ENCODE assay signal across 34 cellular contexts in the genomic region with DNA sequence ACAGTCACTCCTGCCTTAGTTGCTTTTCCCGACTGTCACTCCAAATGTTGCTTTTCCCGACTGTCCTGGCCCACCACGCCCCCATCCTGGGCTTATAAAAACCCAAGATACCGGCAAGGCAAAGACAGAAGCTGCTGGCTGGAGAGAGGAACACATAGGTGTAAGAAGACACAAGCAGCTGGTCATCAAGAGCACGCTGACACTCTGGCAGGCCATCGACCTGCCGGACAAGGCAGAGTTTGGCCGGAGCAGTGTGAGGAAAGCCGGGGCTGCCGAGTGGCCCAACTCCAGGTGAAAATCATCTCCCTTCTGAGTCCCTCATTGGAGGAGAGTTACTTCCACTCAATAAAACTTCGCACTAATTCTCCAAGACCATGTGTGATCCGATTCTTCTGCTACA.
"Had no signal": no experiment of that assay in that cellular context is flagged by ENCODE, and none has a peak within 500 bp of the region (broad histone marks: within the 10 kb centered on the region; RNA-seq: fewer than 3 reads in every experiment).

No MANE protein-coding gene starts in this region.

- H3K27ac ChIP-seq: adrenal gland, body of pancreas, brain microvascular endothelial cell, breast epithelium, VCaP had no signal

- DNase-seq: activated B cell treated with CpG ODN at 0.5 μM for 24 hours; activated CD4-positive, alpha-beta memory T cell treated with anti-CD3 and anti-CD28 coated beads for 36 hours; activated CD4-positive, alpha-beta T cell treated with anti-CD3 and anti-CD28 coated beads for 4 hours; activated CD4-positive, alpha-beta T cell treated with anti-CD3 and anti-CD28 coated beads, Interleukin-2, amount 10 ng/mL, durations not matched to agents 24 days and 14 days; activated CD4-positive, alpha-beta T cell treated with anti-CD3 and anti-CD28 coated beads, Interleukin-2, amount 50 U/mL, for 1 hour; activated CD4-positive, alpha-beta T cell treated with anti-CD3 and anti-CD28 coated beads, Interleukin-2, amount 50 U/mL, for 4 hours; activated CD4-positive, CD25-positive, alpha-beta regulatory T cell treated with anti-CD3 and anti-CD28 coated beads, Interleukin-2, amount 50 U/mL, for 72 hours; activated CD8-positive, alpha-beta memory T cell treated with anti-CD3 and anti-CD28 coated beads, Interleukin-2, amount 50 U/mL, for 4 hours; activated CD8-positive, alpha-beta T cell treated with anti-CD3 and anti-CD28 coated beads for 36 hours; activated effector memory CD4-positive, alpha-beta T cell treated with anti-CD3 and anti-CD28 coated beads, Interleukin-2, amount 50 U/mL, for 16 hours; activated gamma-delta T cell treated with Interleukin-2 at 50 U/mL for 16 hours; activated naive CD4-positive, alpha-beta T cell; activated naive CD4-positive, alpha-beta T cell treated with anti-CD3 and anti-CD28 coated beads for 36 hours; activated naive CD4-positive, alpha-beta T cell treated with anti-CD3 and anti-CD28 coated beads, Interleukin-2, amount 50 U/mL, for 16 hours; activated naive CD8-positive, alpha-beta T cell treated with anti-CD3 and anti-CD28 coated beads for 36 hours; activated T-cell treated with anti-CD3 and anti-CD28 coated beads for 4 hours; activated T-cell treated with anti-CD3 and anti-CD28 coated beads, Interleukin-2, amount 50 U/mL, for 1 hour; activated T-cell treated with anti-CD3 and anti-CD28 coated beads, Interleukin-2, amount 50 U/mL, for 4 hours; activated T-cell treated with anti-CD3 and anti-CD28 coated beads, Interleukin-2, amount 50 U/mL, for 72 hours; adrenal gland; amniotic stem cell; aorta; body of pancreas; brain microvascular endothelial cell; central memory CD4-positive, alpha-beta T cell; T-helper 2 cell; T-helper 9 cell had no signal

- H3K27me3 ChIP-seq: adrenal gland, body of pancreas, brain microvascular endothelial cell, breast epithelium had no signal

- H3K4me1 ChIP-seq: adrenal gland, body of pancreas, breast epithelium had no signal

- H3K27me3 Mint-ChIP-seq: activated B cell treated with CpG ODN at 0.5 μM for 24 hours; activated CD4-positive, alpha-beta memory T cell treated with anti-CD3 and anti-CD28 coated beads for 36 hours; activated CD4-positive, alpha-beta T cell treated with anti-CD3 and anti-CD28 coated beads, Interleukin-2, amount 10 ng/mL, durations not matched to agents 24 days and 14 days; activated CD8-positive, alpha-beta T cell treated with anti-CD3 and anti-CD28 coated beads for 36 hours; activated naive CD8-positive, alpha-beta T cell treated with anti-CD3 and anti-CD28 coated beads for 36 hours; activated T-helper 17 cell treated with anti-CD3 and anti-CD28 coated beads, Interleukin-2, amount 50 U/mL, for 72 hours had no signal

- H3K4me3 Mint-ChIP-seq: activated B cell treated with CpG ODN at 0.5 μM for 24 hours; activated CD4-positive, alpha-beta memory T cell treated with anti-CD3 and anti-CD28 coated beads for 36 hours; activated CD4-positive, alpha-beta T cell treated with anti-CD3 and anti-CD28 coated beads, Interleukin-2, amount 10 ng/mL, durations not matched to agents 24 days and 14 days; activated CD8-positive, alpha-beta T cell treated with anti-CD3 and anti-CD28 coated beads for 36 hours; activated naive CD4-positive, alpha-beta T cell treated with anti-CD3 and anti-CD28 coated beads for 36 hours; activated naive CD8-positive, alpha-beta T cell treated with anti-CD3 and anti-CD28 coated beads for 36 hours; activated T-cell treated with anti-CD3 and anti-CD28 coated beads, Interleukin-2, amount 50 U/mL, for 4 hours; activated T-cell treated with anti-CD3 and anti-CD28 coated beads, Interleukin-2, amount 50 U/mL, for 72 hours; activated T-helper 1 cell treated with anti-CD3 and anti-CD28 coated beads, Interleukin-12 subunit alpha, Interleukin-12 subunit beta, Interleukin-2, Interleukin-4 antibody, amounts not matched to agents 30 ng/mL and 10 ng/mL and 1 ng/mL, durations not matched to agents 14 hours and 24 hours and 36 hours; activated T-helper 17 cell treated with anti-CD3 and anti-CD28 coated beads, Interleukin-2, amount 50 U/mL, for 72 hours; T-helper 1 cell treated with Interleukin-12 subunit alpha and Interleukin-12 subunit beta and Interleukin-4 antibody, amounts not matched to agents 30 μg/mL and 1 μg/mL, for 36 hours; T-helper 2 cell treated with Interferon-gamma antibody and Interleukin-4, amounts not matched to agents 5 μg/mL and 100 μg/mL, for 36 hours had no signal

- H3K36me3 ChIP-seq: adrenal gland, brain microvascular endothelial cell, breast epithelium had no signal

- H3K9me3 ChIP-seq: adrenal gland, body of pancreas, breast epithelium had no signal

- H3K36me3 Mint-ChIP-seq: activated CD4-positive, alpha-beta memory T cell treated with anti-CD3 and anti-CD28 coated beads for 36 hours; activated naive CD8-positive, alpha-beta T cell treated with anti-CD3 and anti-CD28 coated beads for 36 hours had no signal

- H3K4me1 Mint-ChIP-seq: activated B cell treated with CpG ODN at 0.5 μM for 24 hours; activated CD4-positive, alpha-beta T cell treated with anti-CD3 and anti-CD28 coated beads, Interleukin-2, amount 10 ng/mL, durations not matched to agents 24 days and 14 days; activated naive CD8-positive, alpha-beta T cell treated with anti-CD3 and anti-CD28 coated beads for 36 hours; activated T-helper 17 cell treated with anti-CD3 and anti-CD28 coated beads, Interleukin-2, amount 50 U/mL, for 72 hours had no signal

- H3K27ac Mint-ChIP-seq: activated B cell treated with CpG ODN at 0.5 μM for 24 hours; activated CD4-positive, alpha-beta memory T cell treated with anti-CD3 and anti-CD28 coated beads for 36 hours; activated CD4-positive, alpha-beta T cell treated with anti-CD3 and anti-CD28 coated beads, Interleukin-2, amount 10 ng/mL, durations not matched to agents 24 days and 14 days; activated CD8-positive, alpha-beta T cell treated with anti-CD3 and anti-CD28 coated beads for 36 hours; activated naive CD4-positive, alpha-beta T cell treated with anti-CD3 and anti-CD28 coated beads for 36 hours; activated naive CD4-positive, alpha-beta T cell treated with anti-CD3 and anti-CD28 coated beads, Interleukin-2, amount 50 U/mL, for 72 hours; activated naive CD8-positive, alpha-beta T cell treated with anti-CD3 and anti-CD28 coated beads for 36 hours; activated T-cell treated with anti-CD3 and anti-CD28 coated beads, Interleukin-2, amount 50 U/mL, for 72 hours; activated T-helper 1 cell treated with anti-CD3 and anti-CD28 coated beads, Interleukin-12 subunit alpha, Interleukin-12 subunit beta, Interleukin-2, Interleukin-4 antibody, amounts not matched to agents 30 ng/mL and 10 ng/mL and 1 ng/mL, durations not matched to agents 14 hours and 24 hours and 36 hours; activated T-helper 17 cell treated with anti-CD3 and anti-CD28 coated beads, Interleukin-2, amount 50 U/mL, for 72 hours; T-helper 1 cell treated with Interleukin-12 subunit alpha and Interleukin-12 subunit beta and Interleukin-4 antibody, amounts not matched to agents 30 μg/mL and 1 μg/mL, for 36 hours; T-helper 2 cell treated with Interferon-gamma antibody and Interleukin-4, amounts not matched to agents 5 μg/mL and 100 μg/mL, for 36 hours had no signal

- ATAC-seq: activated CD8-positive, alpha-beta T cell treated with anti-CD3 and anti-CD28 coated beads for 36 hours; activated naive CD4-positive, alpha-beta T cell treated with anti-CD3 and anti-CD28 coated beads, Interleukin-2, amount 50 U/mL, for 72 hours; activated T-cell treated with anti-CD3 and anti-CD28 coated beads, Interleukin-2, amount 50 U/mL, for 4 hours; activated T-cell treated with anti-CD3 and anti-CD28 coated beads, Interleukin-2, amount 50 U/mL, for 72 hours; activated T-helper 17 cell treated with anti-CD3 and anti-CD28 coated beads, Interleukin-2, amount 50 U/mL, for 72 hours; body of pancreas had no signal

- H3K4me3 ChIP-seq: adrenal gland, body of pancreas, breast epithelium had no signal
